ENCODE assay signal across 24 cellular contexts in genomic region chr4:17241835-17242234, GRCh38.
"Had no signal": no experiment of that assay in that cellular context is flagged by ENCODE, and none has a peak within 500 bp of the region (broad histone marks: within the 10 kb centered on the region; RNA-seq: fewer than 3 reads in every experiment).

No MANE protein-coding gene starts in this region.

- H3K36me3 ChIP-seq: colonic mucosa, esophagus squamous epithelium, neural progenitor cell, spleen, tibial nerve, upper lobe of left lung had no signal

- H3K4me3 ChIP-seq: colonic mucosa, esophagus squamous epithelium, neural progenitor cell, skin epidermis, spleen, testis, tibial nerve, upper lobe of left lung had no signal

- H3K27ac ChIP-seq: colonic mucosa, esophagus squamous epithelium, neural progenitor cell, parathyroid adenoma, skin epidermis, spleen, testis, tibial nerve, upper lobe of left lung had no signal

- H3K27me3 ChIP-seq: colonic mucosa, esophagus squamous epithelium, neural progenitor cell, spleen, testis, tibial nerve, upper lobe of left lung had no signal

- ATAC-seq: naive thymus-derived CD4-positive, alpha-beta T cell; stimulated activated memory B cell treated with anti-CD40 and anti-IgM and Interleukin-4, amounts not matched to agents 10 μg/mL and 1 μg/mL and 100 μg/mL, for 72 hours; stimulated activated naive CD8-positive, alpha-beta T cell treated with anti-CD3 and anti-CD28 coated beads, Interleukin-15, Interleukin-2, amounts not matched to agents 100 U/mL and 50 U/mL, for 24 hours had no signal

- H3K9me3 ChIP-seq: colonic mucosa, esophagus squamous epithelium, spleen, testis, tibial nerve, upper lobe of left lung had no signal

- H3K4me1 ChIP-seq: colonic mucosa, esophagus squamous epithelium, neural progenitor cell, parathyroid adenoma, spleen, testis, tibial nerve, upper lobe of left lung had no signal

- DNase-seq: colonic mucosa; effector memory CD4-positive, alpha-beta T cell; erythroblast; esophagus squamous epithelium; foreskin melanocyte; glutamatergic neuron; hypothalamus; immature natural killer cell; islet precursor cell; kidney glomerular epithelial cell; mesendoderm; midbrain; naive thymus-derived CD4-positive, alpha-beta T cell; spleen; stimulated activated CD4-positive, alpha-beta T cell treated with anti-CD3 and anti-CD28 coated beads, Interleukin-4, amount 100 ng/mL, for 4 hours; stimulated activated naive CD8-positive, alpha-beta T cell treated with anti-CD3 and anti-CD28 coated beads, Interleukin-15, Interleukin-2, amounts not matched to agents 100 U/mL and 50 U/mL, for 24 hours; substantia nigra; testis; upper lobe of left lung had no signal
